Comparison of ENCODE assay signal across 22 cellular contexts in the genomic region with DNA sequence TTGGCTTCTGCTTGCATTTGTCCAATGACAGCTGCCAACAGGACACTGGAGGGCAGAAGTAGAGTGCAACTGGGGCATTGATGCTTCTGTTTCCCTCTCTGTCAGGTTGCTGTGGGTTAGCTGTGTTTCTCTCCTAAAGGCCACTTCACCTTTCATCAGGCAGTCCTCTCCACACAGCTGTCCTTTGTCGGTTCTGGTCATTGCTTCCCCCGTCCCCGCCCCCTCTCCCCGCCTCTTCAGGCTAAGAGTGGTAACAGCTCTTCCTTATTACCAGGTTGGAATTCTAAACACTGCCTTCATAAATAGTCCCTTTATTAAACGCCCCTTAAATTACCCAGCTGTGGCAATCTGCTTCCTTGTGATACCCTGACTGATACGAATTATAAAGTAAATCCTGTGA. TPM values are rescaled to one million over a fixed set of nuclear protein-coding genes. Genes with fewer than 3 reads are reported as not detected.
A peak's percentile ranks its signal among the peaks of the same experiment; 100 is the strongest.
DNase-seq lines count a peak whose midpoint lies in the region; ATAC-seq and TF ChIP-seq lines count a peak whose summit lies in the region.
"Had no signal": no experiment of that assay in that cellular context is flagged by ENCODE, and none has a peak within 500 bp of the region (broad histone marks: within the 10 kb centered on the region; RNA-seq: fewer than 3 reads in every experiment).

No MANE protein-coding gene starts in this region.

- no peak overlapping the region for H3K4me3 Mint-ChIP-seq in nephron progenitor cell
- H3K4me3 Mint-ChIP-seq: CD4-positive, alpha-beta memory T cell; T-helper 17 cell had no signal

- no peaks in the 10 kb centered on the region for H3K36me3 Mint-ChIP-seq in nephron progenitor cell (ENCODE audit: low read depth)
- H3K36me3 Mint-ChIP-seq: CD4-positive, alpha-beta memory T cell had no signal

- H3K36me3 ChIP-seq in aorta (ENCODE audit: control insufficient read depth in 1 of 2, insufficient read depth in 2 of 2, low read length in 1 of 2) (no peaks in the 10 kb centered on the region), left lung (no peaks in the 10 kb centered on the region)
- H3K36me3 ChIP-seq: BLaER1 treated with 17β-estradiol and CSF1 and Interleukin-3, amounts not matched to agents 10 nM and 100 nM; MG63; SJSA1 had no signal

- H3K9me3 ChIP-seq in aorta (ENCODE audit: control insufficient read depth, low read length) (no peaks in the 10 kb centered on the region), left lung (no peaks in the 10 kb centered on the region)
- H3K9me3 ChIP-seq: MG63, SJSA1 had no signal

- TF ChIP-seq CTCF in nephron progenitor cell (IDR thresholded peaks at IDR 0.05): no peak
- no peak for TF ChIP-seq CTCF in left lung (IDR thresholded peaks at IDR 0.05)

- peaks cover 17% of the 10 kb centered on the region for H3K27me3 Mint-ChIP-seq in nephron progenitor cell (ENCODE audit: low read depth, poor library complexity)

- no peak overlapping the region for H3K27ac ChIP-seq in aorta (ENCODE audit: low read depth in 1 of 2, low read length in 2 of 2)
- no peak overlapping the region for H3K27ac ChIP-seq in left lung
- H3K27ac ChIP-seq: BLaER1 treated with 17β-estradiol and CSF1 and Interleukin-3, amounts not matched to agents 10 nM and 100 nM; SJSA1 had no signal

- WGBS in aorta, 2 donors: 43 to 45% methylated on average over 6 of the region's 6 CpGs

- H3K9me3 Mint-ChIP-seq in nephron progenitor cell: no peaks in the 10 kb centered on the region

- no peaks in the 10 kb centered on the region for H3K4me1 ChIP-seq in aorta (ENCODE audit: control insufficient read depth in 1 of 2, insufficient read depth in 2 of 2, low read length in 2 of 2)
- H3K4me1 ChIP-seq in left lung: no peaks in the 10 kb centered on the region
- H3K4me1 ChIP-seq: Caco-2, SJSA1 had no signal

- peak overlapping the region; percentile 53 for H3K27ac Mint-ChIP-seq in nephron progenitor cell
- H3K27ac Mint-ChIP-seq: T-helper 17 cell had no signal

- intact Hi-C loops in aorta (cut with DNase I) (no loop called here), left lung (cut with DNase I) (no loop called here)

- H3K4me1 Mint-ChIP-seq in nephron progenitor cell: peaks cover 12% of the 10 kb centered on the region
- H3K4me1 Mint-ChIP-seq: T-helper 17 cell had no signal

- H3K27me3 ChIP-seq in aorta (ENCODE audit: control insufficient read depth in 1 of 2, insufficient read depth in 2 of 2, low read length in 1 of 2) (no peaks in the 10 kb centered on the region), left lung (no peaks in the 10 kb centered on the region)
- H3K27me3 ChIP-seq: BLaER1 treated with 17β-estradiol and CSF1 and Interleukin-3, amounts not matched to agents 10 nM and 100 nM had no signal

- ATAC-seq in GM19395 (IDR thresholded peaks at IDR 0.05; ENCODE audit: unreplicated experiment) (no peak), aorta (ENCODE audit: low FRiP score) (no peak), left lung (no peak)
- ATAC-seq: T-helper 17 cell had no signal

- DNase-seq in NCI-H1417 (lab: John Stamatoyannopoulos, UW) (peak; percentile 8 to 72 (median 32)), NCI-H1417 treated with DMSO at 0.1 percent for 48 hours (lab: John Stamatoyannopoulos, UW) (no peak), DMS79 treated with DMSO at 0.1 percent for 48 hours (lab: John Stamatoyannopoulos, UW) (peak; percentile 61), NCI-H774 (lab: John Stamatoyannopoulos, UW) (peak; percentile 4), nephron progenitor cell (peak; percentile 38), aorta (no peak), left lung (no peak)
- DNase-seq: 8988T; Caco-2; CD4-positive, alpha-beta memory T cell; DMS 273 treated with DMSO at 0.1 percent for 48 hours; MG63; NCI-H1436; NCI-H187 treated with DMSO at 0.1 percent for 48 hours; NCI-H2171; NCI-H446; NCI-H82; OCI-M1; T-helper 17 cell had no signal

- H3K4me3 ChIP-seq in aorta (ENCODE audit: low read length in 2 of 2) (no peak overlapping the region), left lung (no peak overlapping the region)
- H3K4me3 ChIP-seq: BLaER1 treated with 17β-estradiol and CSF1 and Interleukin-3, amounts not matched to agents 10 nM and 100 nM; MG63; SJSA1 had no signal

RNA-seq across cellular contexts. Expression of a gene that starts 31.8 kb away (rescaled TPM):
- total RNA-seq in aorta (10 to 100 TPM; 59.9 to 60.0 TPM), left lung (10 to 100 TPM; 17.7 to 35.5 TPM)
- polyA plus RNA-seq in aorta: 10 to 100 TPM; 39.5 to 91.9 TPM

Comparison
In these comparisons a context has a peak if more than half of its experiments do, and no peak if none do; other contexts are left out.
1. DNase-seq: peak in NCI-H1417 (3 of 3), DMS79 treated with DMSO at 0.1 percent for 48 hours (single experiment), NCI-H774 (single experiment) and nephron progenitor cell (single experiment); none in NCI-H1417 treated with DMSO at 0.1 percent for 48 hours (single experiment), aorta (0 of 2) and left lung (0 of 2).